In genomic region chr1:172467446-172467845, GRCh38 we compare ENCODE assay signal across 23 cellular contexts. TPM values are rescaled to one million over a fixed set of nuclear protein-coding genes. Genes with fewer than 3 reads are reported as not detected.
A peak's percentile ranks its signal among the peaks of the same experiment; 100 is the strongest.
DNase-seq lines count a peak whose midpoint lies in the region; ATAC-seq, FAIRE-seq and TF ChIP-seq lines count a peak whose summit lies in the region.
"Had no signal": no experiment of that assay in that cellular context is flagged by ENCODE, and none has a peak within 500 bp of the region (broad histone marks: within the 10 kb centered on the region; RNA-seq: fewer than 3 reads in every experiment).

No MANE protein-coding gene starts in this region.

- peaks cover 15% of the 10 kb centered on the region for H3K36me3 Mint-ChIP-seq in Caco-2 (ENCODE audit: insufficient read depth, unreplicated experiment)
- H3K36me3 Mint-ChIP-seq: CD8-positive, alpha-beta T cell; IgD-negative memory B cell had no signal

- BruUV-seq in Caco-2 (replicated peaks; lab: Mats Ljungman, UMichigan): no TSS peak

- H3K4me1 Mint-ChIP-seq in Caco-2 (ENCODE audit: low read depth, unreplicated experiment): peaks cover 49% of the 10 kb centered on the region
- H3K4me1 Mint-ChIP-seq: IgD-negative memory B cell had no signal

- no peaks in the 10 kb centered on the region for H3K36me3 ChIP-seq in Caco-2 (ENCODE audit: control insufficient read depth, insufficient read depth, low read length)
- no peaks in the 10 kb centered on the region for H3K36me3 ChIP-seq in trophoblast cell (ENCODE audit: control insufficient read depth in 1 of 2, insufficient read depth in 2 of 2, low read length in 2 of 2)
- H3K36me3 ChIP-seq: BLaER1 treated with 17β-estradiol and CSF1 and Interleukin-3, amounts not matched to agents 10 nM and 100 nM had no signal

- no peak overlapping the region for H4K8ac ChIP-seq in trophoblast cell (ENCODE audit: low read depth, low read length)

- H3K14ac ChIP-seq in trophoblast cell (ENCODE audit: low read length): no peak overlapping the region

- H3K9me3 Mint-ChIP-seq in Caco-2 (ENCODE audit: unreplicated experiment): no peaks in the 10 kb centered on the region
- H3K9me3 Mint-ChIP-seq: CD8-positive, alpha-beta T cell; HFFc6 had no signal

- no peak overlapping the region for H3K4me2 ChIP-seq in trophoblast cell (ENCODE audit: low read length)
- H3K4me2 ChIP-seq: BLaER1 treated with 17β-estradiol and CSF1 and Interleukin-3, amounts not matched to agents 10 nM and 100 nM had no signal

- H4K91ac ChIP-seq in trophoblast cell (ENCODE audit: low read depth, low read length): no peak overlapping the region

- no peak overlapping the region for H2AK5ac ChIP-seq in trophoblast cell (ENCODE audit: low read length)

- POLR2A ChIA-PET in Caco-2 (lab: Charles Lee): no interaction called here

- WGBS in trophoblast cell (ENCODE audit: extremely low coverage, insufficient coverage, insufficient read length): no CpG with 5 or more reads among the region's 3 CpGs

- H3K27ac ChIP-seq in trophoblast cell (ENCODE audit: low read depth, low read length): no peak overlapping the region
- H3K27ac ChIP-seq: BLaER1 treated with 17β-estradiol and CSF1 and Interleukin-3, amounts not matched to agents 10 nM and 100 nM; HL-60; SK-N-MC had no signal

- intact Hi-C loops in Caco-2 (cut with micrococcal nuclease; ENCODE audit: unreplicated experiment): no loop called here

- ATAC-seq in HG03045 (IDR thresholded peaks at IDR 0.05; ENCODE audit: unreplicated experiment): no peak
- ATAC-seq: CD8-positive, alpha-beta T cell had no signal

- CTCF ChIA-PET in Caco-2 (lab: Charles Lee): no interaction called here

- TF ChIP-seq CTCF in Caco-2 (IDR thresholded peaks at IDR 0.05; ENCODE audit: insufficient read depth in 1 of 2, low read depth in 1 of 2, low read length in 1 of 2, severe bottlenecking in 1 of 2, unreplicated experiment in 1 of 2): no peak

- H3K4ac ChIP-seq in trophoblast cell (ENCODE audit: low read depth, low read length): no peak overlapping the region

- H3K79me2 ChIP-seq in trophoblast cell (ENCODE audit: control insufficient read depth, insufficient read depth, low read length, poor library complexity): no peaks in the 10 kb centered on the region

- H3K9me3 ChIP-seq in Caco-2 (no peaks in the 10 kb centered on the region), trophoblast cell (ENCODE audit: insufficient read depth, low read depth, low read length) (no peaks in the 10 kb centered on the region)
- H3K9me3 ChIP-seq: BLaER1 treated with 17β-estradiol and CSF1 and Interleukin-3, amounts not matched to agents 10 nM and 100 nM had no signal

- H2AFZ ChIP-seq in trophoblast cell (ENCODE audit: insufficient read depth, low read length, poor library complexity): no peak overlapping the region

- H3K27ac Mint-ChIP-seq in Caco-2 (ENCODE audit: unreplicated experiment): peak overlapping the region; percentile 60
- H3K27ac Mint-ChIP-seq: CD8-positive, alpha-beta T cell; HFFc6; IgD-negative memory B cell had no signal

- H3K9ac ChIP-seq in trophoblast cell (ENCODE audit: low read length): no peak overlapping the region
- H3K9ac ChIP-seq: BLaER1 treated with 17β-estradiol and CSF1 and Interleukin-3, amounts not matched to agents 10 nM and 100 nM had no signal

- H3K27me3 Mint-ChIP-seq in Caco-2 (ENCODE audit: insufficient read depth, unreplicated experiment): no peaks in the 10 kb centered on the region

- H2BK12ac ChIP-seq in trophoblast cell (ENCODE audit: low read length): peak overlapping the region; percentile 67

- no peaks in the 10 kb centered on the region for H3K27me3 ChIP-seq in Caco-2 (replicated peaks; ENCODE audit: control insufficient read depth, insufficient read depth, low read length)
- H3K27me3 ChIP-seq in trophoblast cell (ENCODE audit: insufficient read depth, low read length): no peaks in the 10 kb centered on the region
- H3K27me3 ChIP-seq: BLaER1 treated with 17β-estradiol and CSF1 and Interleukin-3, amounts not matched to agents 10 nM and 100 nM had no signal

- H4K12ac ChIP-seq in trophoblast cell (ENCODE audit: low read depth, low read length): no peak overlapping the region

- no peak overlapping the region for H3K4me3 Mint-ChIP-seq in Caco-2 (ENCODE audit: unreplicated experiment)
- H3K4me3 Mint-ChIP-seq: CD8-positive, alpha-beta T cell; HFFc6; IgD-negative memory B cell had no signal

- no peak overlapping the region for H2BK120ac ChIP-seq in trophoblast cell (ENCODE audit: insufficient read depth, low read length, poor library complexity)

- DNase-seq in Caco-2 (no peak), RCC 7860 (ENCODE audit: low spot score) (peak; percentile 69), kidney tubule cell (ENCODE audit: low spot score) (peak; percentile 64), trophoblast cell (no peak), GM19238 (ENCODE audit: insufficient read length, low spot score) (no peak), amygdala (lab: John Stamatoyannopoulos, UW) (no peak)
- DNase-seq: CD8-positive, alpha-beta T cell; DMS79 treated with DMSO at 0.1 percent for 48 hours; HFFc6; Karpas-422; NCI-H1105 treated with DMSO at 0.1 percent for 48 hours; NCI-H1694; NCI-H2081 treated with DMSO at 0.1 percent for 48 hours; NCI-H510A; NCI-H748 treated with DMSO at 0.1 percent for 48 hours; NK-92 treated with Interleukin-12 subunit alpha and Interleukin-12 subunit beta, amount 100 ng/mL, for 24 hours; Right ventricle myocardium superior had no signal

- H2BK5ac ChIP-seq in trophoblast cell (ENCODE audit: low read depth, low read length, poor library complexity): no peak overlapping the region

- H3K4me3 ChIP-seq in Caco-2 (ENCODE audit: low read depth, low read length): no peak overlapping the region
- no peak overlapping the region for H3K4me3 ChIP-seq in trophoblast cell (ENCODE audit: low read depth, low read length)
- H3K4me3 ChIP-seq: BLaER1 treated with 17β-estradiol and CSF1 and Interleukin-3, amounts not matched to agents 10 nM and 100 nM; SK-N-MC had no signal

- no peak overlapping the region for H3K23ac ChIP-seq in trophoblast cell (ENCODE audit: low read length)

- no peak overlapping the region for H3K18ac ChIP-seq in trophoblast cell (ENCODE audit: low read length)

- H3K79me1 ChIP-seq in trophoblast cell (ENCODE audit: low read length): peaks cover 12% of the 10 kb centered on the region

- FAIRE-seq in RCC 7860 (lab: Jason Lieb, UNC): peak; percentile 89

- peaks cover 64% of the 10 kb centered on the region for H3K4me1 ChIP-seq in Caco-2
- H3K4me1 ChIP-seq in trophoblast cell (ENCODE audit: control insufficient read depth in 1 of 2, insufficient read depth in 2 of 2, low read length in 2 of 2): peaks cover 7 to 14% of the 10 kb centered on the region in 2 experiments

RNA-seq across cellular contexts. Expression of gene PIGC, which starts 23.6 kb away (rescaled TPM):
- total RNA-seq in Caco-2 (2022): 23.7 and 26.1 TPM in 2 replicates
- 24.8 and 24.9 TPM in 2 replicates for polyA plus RNA-seq in trophoblast cell (2013)

RNA-seq across cellular contexts. Expression of gene C1orf105, which starts 47.0 kb away (rescaled TPM):
- total RNA-seq in Caco-2 (2022): 0.82 and 1.9 TPM in 2 replicates
- 36.7 and 38.1 TPM in 2 replicates for polyA plus RNA-seq in trophoblast cell (2013)
- total RNA-seq: A673; CD8-positive, alpha-beta T cell; HFFc6 had no signal
- polyA plus RNA-seq: IgD-negative memory B cell had no signal

Comparison
In these comparisons a context has a peak if more than half of its experiments do, and no peak if none do; other contexts are left out.
1. DNase-seq: peak in RCC 7860 (single experiment) and kidney tubule cell (single experiment); none in Caco-2 (0 of 2), trophoblast cell (0 of 2), GM19238 (single experiment) and amygdala (0 of 56).